14 cellular contexts compared by ENCODE assay signal in genomic region chr11:116199182-116199581, GRCh38.
A peak's percentile ranks its signal among the peaks of the same experiment; 100 is the strongest.
DNase-seq lines count a peak whose midpoint lies in the region; ATAC-seq and TF ChIP-seq lines count a peak whose summit lies in the region.
"Had no signal": no experiment of that assay in that cellular context is flagged by ENCODE, and none has a peak within 500 bp of the region (broad histone marks: within the 10 kb centered on the region; RNA-seq: fewer than 3 reads in every experiment).

No MANE protein-coding gene starts in this region.

- TF ChIP-seq CTCF in WTC11 (IDR thresholded peaks at IDR 0.05) (no peak), chondrocyte (IDR thresholded peaks at IDR 0.05) (no peak), ascending aorta (IDR thresholded peaks at IDR 0.05) (no peak)

- H3K36me3 Mint-ChIP-seq in WTC11 (no peaks in the 10 kb centered on the region), chondrocyte (ENCODE audit: low read depth) (no peaks in the 10 kb centered on the region)
- H3K36me3 Mint-ChIP-seq: mesothelial cell of epicardium had no signal

- no peak overlapping the region for H3K4me3 ChIP-seq in ascending aorta
- H3K4me3 ChIP-seq: tibial artery had no signal

- intact Hi-C loops in ascending aorta (cut with DNase I) = no loop called here

- H3K4me1 ChIP-seq in ascending aorta = no peaks in the 10 kb centered on the region

- CTCF ChIA-PET in WTC11 (lab: Charles Lee) = interaction anchor here (0.8 to 2.1 kb wide), 4 partner anchors 17 to 300 kb away, joined by 4 to 8 read pairs (median 5); no protein-coding TSS in a partner anchor

- H3K27me3 ChIP-seq in ascending aorta = no peaks in the 10 kb centered on the region

- POLR2A ChIA-PET in WTC11 (lab: Charles Lee) = interaction anchor here (0.6 kb wide), 1 partner anchor 139 kb away, joined by 3 read pairs; no protein-coding TSS in a partner anchor

- no peaks in the 10 kb centered on the region for H3K36me3 ChIP-seq in ascending aorta
- H3K36me3 ChIP-seq: tibial artery had no signal

- peak; percentile 21 for ATAC-seq in stimulated activated naive CD8-positive, alpha-beta T cell treated with anti-CD3 and anti-CD28 coated beads, Interleukin-15, amount 100 ng/mL, for 72 hours
- ATAC-seq in stimulated activated naive CD8-positive, alpha-beta T cell treated with anti-CD3 and anti-CD28 coated beads, Interleukin-15, Interleukin-2, amounts not matched to agents 100 U/mL and 50 U/mL, for 24 hours = no peak
- ATAC-seq in WTC11 (peak; percentile 32), HG02938 (IDR thresholded peaks at IDR 0.05; ENCODE audit: unreplicated experiment) (no peak)
- ATAC-seq: activated CD8-positive, alpha-beta T cell treated with anti-CD3 and anti-CD28 coated beads, Interleukin-2, amount 10 ng/mL, durations not matched to agents 7 days and 5 days had no signal

- peaks cover 43% of the 10 kb centered on the region for H3K27me3 Mint-ChIP-seq in stimulated activated naive CD8-positive, alpha-beta T cell treated with anti-CD3 and anti-CD28 coated beads, Interleukin-15, amount 100 ng/mL, for 72 hours
- H3K27me3 Mint-ChIP-seq in WTC11 (ENCODE audit: low read depth) (peaks cover 7% of the 10 kb centered on the region), chondrocyte (ENCODE audit: low read depth) (peaks cover 18% of the 10 kb centered on the region)

- no peaks in the 10 kb centered on the region for H3K9me3 ChIP-seq in ascending aorta
- H3K9me3 ChIP-seq: tibial artery had no signal

- H3K9me3 Mint-ChIP-seq in stimulated activated naive CD8-positive, alpha-beta T cell treated with anti-CD3 and anti-CD28 coated beads, Interleukin-15, amount 100 ng/mL, for 72 hours = no peaks in the 10 kb centered on the region
- H3K9me3 Mint-ChIP-seq in WTC11 = no peaks in the 10 kb centered on the region
- no peaks in the 10 kb centered on the region for H3K9me3 Mint-ChIP-seq in chondrocyte (ENCODE audit: low read depth)
- H3K9me3 Mint-ChIP-seq: mesothelial cell of epicardium had no signal

- no peaks in the 10 kb centered on the region for H3K4me1 Mint-ChIP-seq in stimulated activated naive CD8-positive, alpha-beta T cell treated with anti-CD3 and anti-CD28 coated beads, Interleukin-15, amount 100 ng/mL, for 72 hours
- H3K4me1 Mint-ChIP-seq in WTC11 (peaks cover 14% of the 10 kb centered on the region), chondrocyte (ENCODE audit: low read depth) (peaks cover 2% of the 10 kb centered on the region)
- H3K4me1 Mint-ChIP-seq: IgD-negative memory B cell had no signal

- DNase-seq in stimulated activated naive CD8-positive, alpha-beta T cell treated with anti-CD3 and anti-CD28 coated beads, Interleukin-15, amount 100 ng/mL, for 72 hours = no peak
- no peak for DNase-seq in stimulated activated naive CD8-positive, alpha-beta T cell treated with anti-CD3 and anti-CD28 coated beads, Interleukin-15, Interleukin-2, amounts not matched to agents 100 U/mL and 50 U/mL, for 24 hours
- peak; percentile 84 for DNase-seq in NCI-H2171 treated with DMSO at 0.1 percent for 48 hours (lab: John Stamatoyannopoulos, UW)
- no peak for DNase-seq in WTC11 (ENCODE audit: low spot score)
- no peak for DNase-seq in chondrocyte (ENCODE audit: low spot score)
- no peak for DNase-seq in NCI-H128 (lab: John Stamatoyannopoulos, UW; ENCODE audit: unreplicated experiment)
- DNase-seq in ascending aorta (ENCODE audit: low spot score in 2 of 2) = no peak
- DNase-seq: activated CD8-positive, alpha-beta T cell treated with anti-CD3 and anti-CD28 coated beads, Interleukin-2, amount 10 ng/mL, durations not matched to agents 7 days and 5 days; activated effector memory CD4-positive, alpha-beta T cell treated with Interleukin-2 at 50 U/mL for 16 hours; EL; tibial artery had no signal

- no peak overlapping the region for H3K4me3 Mint-ChIP-seq in stimulated activated naive CD8-positive, alpha-beta T cell treated with anti-CD3 and anti-CD28 coated beads, Interleukin-15, amount 100 ng/mL, for 72 hours
- H3K4me3 Mint-ChIP-seq in WTC11 (no peak overlapping the region), chondrocyte (ENCODE audit: unreplicated experiment) (no peak overlapping the region)
- H3K4me3 Mint-ChIP-seq: activated CD8-positive, alpha-beta T cell treated with anti-CD3 and anti-CD28 coated beads, Interleukin-2, amount 10 ng/mL, durations not matched to agents 7 days and 5 days; IgD-negative memory B cell; mesothelial cell of epicardium had no signal

- H3K27ac ChIP-seq in ascending aorta = no peak overlapping the region
- H3K27ac ChIP-seq: tibial artery had no signal

- H3K27ac Mint-ChIP-seq in stimulated activated naive CD8-positive, alpha-beta T cell treated with anti-CD3 and anti-CD28 coated beads, Interleukin-15, amount 100 ng/mL, for 72 hours = no peak overlapping the region
- H3K27ac Mint-ChIP-seq in WTC11 (no peak overlapping the region), chondrocyte (ENCODE audit: unreplicated experiment) (no peak overlapping the region)
- H3K27ac Mint-ChIP-seq: activated CD8-positive, alpha-beta T cell treated with anti-CD3 and anti-CD28 coated beads, Interleukin-2, amount 10 ng/mL, durations not matched to agents 7 days and 5 days; mesothelial cell of epicardium had no signal

TF ChIP-seq in WTC11, 78 proteins besides CTCF, POLR2A, EP300 and RAD21:
- no peak for TF ChIP-seq ATF2 (CRISPR knock-in tag; IDR thresholded peaks at IDR 0.05; ENCODE audit: borderline replicate concordance, low read depth)
- TF ChIP-seq, protein P1, sequence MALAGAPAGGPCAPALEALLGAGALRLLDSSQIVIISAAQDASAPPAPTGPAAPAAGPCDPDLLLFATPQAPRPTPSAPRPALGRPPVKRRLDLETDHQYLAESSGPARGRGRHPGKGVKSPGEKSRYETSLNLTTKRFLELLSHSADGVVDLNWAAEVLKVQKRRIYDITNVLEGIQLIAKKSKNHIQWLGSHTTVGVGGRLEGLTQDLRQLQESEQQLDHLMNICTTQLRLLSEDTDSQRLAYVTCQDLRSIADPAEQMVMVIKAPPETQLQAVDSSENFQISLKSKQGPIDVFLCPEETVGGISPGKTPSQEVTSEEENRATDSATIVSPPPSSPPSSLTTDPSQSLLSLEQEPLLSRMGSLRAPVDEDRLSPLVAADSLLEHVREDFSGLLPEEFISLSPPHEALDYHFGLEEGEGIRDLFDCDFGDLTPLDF (CRISPR knock-in tag; IDR thresholded peaks at IDR 0.05) = no peak
- no peak for TF ChIP-seq ZNF423 (CRISPR knock-in tag; IDR thresholded peaks at IDR 0.05)
- no peak for TF ChIP-seq GABPB1 (CRISPR knock-in tag; IDR thresholded peaks at IDR 0.05)
- no peak for TF ChIP-seq ZNF138 (CRISPR knock-in tag; conservative IDR thresholded peaks at IDR 0.05)

Comparison
In these comparisons a context has a peak if more than half of its experiments do, and no peak if none do; other contexts are left out.
1. ATAC-seq: peak in stimulated activated naive CD8-positive, alpha-beta T cell treated with anti-CD3 and anti-CD28 coated beads, Interleukin-15, amount 100 ng/mL, for 72 hours (single experiment) and WTC11 (single experiment); none in stimulated activated naive CD8-positive, alpha-beta T cell treated with anti-CD3 and anti-CD28 coated beads, Interleukin-15, Interleukin-2, amounts not matched to agents 100 U/mL and 50 U/mL, for 24 hours (single experiment) and HG02938 (single experiment).